In the genomic region with DNA sequence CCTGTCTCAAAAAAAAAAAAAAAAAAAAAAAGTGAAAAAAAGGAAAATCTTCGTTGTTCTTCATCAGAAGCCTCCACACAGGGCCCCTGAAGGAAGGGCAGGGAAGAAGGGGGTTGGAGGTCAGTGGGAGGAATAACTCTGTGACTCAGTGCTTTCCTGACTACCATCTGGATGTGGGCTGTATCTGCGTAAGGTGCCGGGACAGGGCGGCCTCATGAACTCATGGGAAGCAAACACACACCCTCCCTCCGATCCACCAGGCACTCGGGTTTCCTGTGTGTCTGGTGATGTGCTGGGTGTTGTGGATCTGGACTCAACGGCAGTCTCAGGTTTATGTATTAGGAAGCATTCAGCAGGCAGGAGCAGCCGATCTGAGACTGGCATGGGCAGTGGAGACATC, we compare ENCODE assay signal across 16 cellular contexts.
DNase-seq lines count a peak whose midpoint lies in the region; ATAC-seq and TF ChIP-seq lines count a peak whose summit lies in the region.
"Had no signal": no experiment of that assay in that cellular context is flagged by ENCODE, and none has a peak within 500 bp of the region (broad histone marks: within the 10 kb centered on the region; RNA-seq: fewer than 3 reads in every experiment).

No MANE protein-coding gene starts in this region.

- no peaks in the 10 kb centered on the region for H3K4me1 ChIP-seq in H9 (ENCODE audit: insufficient read depth, low read length)
- H3K4me1 ChIP-seq in smooth muscle cell (ENCODE audit: low read depth), result no peaks in the 10 kb centered on the region
- peaks cover 0 to 14% (median 0%) of the 10 kb centered on the region in 9 donors for H3K4me1 ChIP-seq in heart right ventricle

- H3K9me3 Mint-ChIP-seq in H9, result no peaks in the 10 kb centered on the region
- no peaks in the 10 kb centered on the region for H3K9me3 Mint-ChIP-seq in activated T-helper 1 cell treated with anti-CD3 and anti-CD28 coated beads, Interleukin-12 subunit alpha, Interleukin-12 subunit beta, Interleukin-2, Interleukin-4 antibody, amounts not matched to agents 30 ng/mL and 10 ng/mL and 1 ng/mL, durations not matched to agents 14 hours and 24 hours and 36 hours
- H3K9me3 Mint-ChIP-seq: CD4-positive, CD25-positive, alpha-beta regulatory T cell had no signal

- H2AFZ ChIP-seq in H9 (ENCODE audit: low read length), result no peak overlapping the region
- no peak overlapping the region for H2AFZ ChIP-seq in smooth muscle cell (ENCODE audit: low read depth)

- H3K9ac ChIP-seq in H9 (ENCODE audit: extremely low read depth, insufficient read length, low read length) (no peak overlapping the region), smooth muscle cell (ENCODE audit: low read depth) (no peak overlapping the region)

- no peak for ATAC-seq in heart right ventricle
- ATAC-seq: HCT116 had no signal

- no peak overlapping the region for H3T11ph ChIP-seq in H9 (ENCODE audit: low read length)

- H3K9me3 ChIP-seq in H9 (ENCODE audit: control insufficient read depth, low read depth, low read length) (no peaks in the 10 kb centered on the region), smooth muscle cell (replicated peaks; ENCODE audit: low read depth) (no peaks in the 10 kb centered on the region), heart right ventricle (no peaks in the 10 kb centered on the region)

- no peaks in the 10 kb centered on the region for H3K79me1 ChIP-seq in H9 (ENCODE audit: insufficient read depth, low read depth, low read length, poor library complexity, severe bottlenecking)

- H2BK20ac ChIP-seq in H9 (ENCODE audit: low read depth, low read length, poor library complexity, severe bottlenecking), result no peak overlapping the region

- no peaks in the 10 kb centered on the region for H3K36me3 Mint-ChIP-seq in H9 (ENCODE audit: insufficient read depth in 1 of 3, low read depth in 3 of 3)
- peaks cover 3% of the 10 kb centered on the region for H3K36me3 Mint-ChIP-seq in activated T-helper 1 cell treated with anti-CD3 and anti-CD28 coated beads, Interleukin-12 subunit alpha, Interleukin-12 subunit beta, Interleukin-2, Interleukin-4 antibody, amounts not matched to agents 30 ng/mL and 10 ng/mL and 1 ng/mL, durations not matched to agents 14 hours and 24 hours and 36 hours (ENCODE audit: low read depth)
- H3K36me3 Mint-ChIP-seq: CD4-positive, CD25-positive, alpha-beta regulatory T cell had no signal

- H3F3A ChIP-seq in smooth muscle cell (ENCODE audit: low read depth), result no peaks in the 10 kb centered on the region

- no peak overlapping the region for H3K4me2 ChIP-seq in H9 (ENCODE audit: insufficient read depth, insufficient read length, low read length)
- H3K4me2 ChIP-seq in smooth muscle cell, result no peak overlapping the region

- H3K36me3 ChIP-seq in smooth muscle cell (ENCODE audit: low read depth) (no peaks in the 10 kb centered on the region), heart right ventricle (no peaks in the 10 kb centered on the region)

- no peak overlapping the region for H2BK120ac ChIP-seq in H9 (ENCODE audit: low read depth, low read length, poor library complexity, severe bottlenecking)

- TF ChIP-seq CTCF in H9 (conservative IDR thresholded peaks at IDR 0.05) (no peak), smooth muscle cell (IDR thresholded peaks at IDR 0.05; ENCODE audit: borderline replicate concordance, insufficient read depth, poor library complexity, severe bottlenecking) (no peak), heart right ventricle (IDR thresholded peaks at IDR 0.05) (no peak)

- H3K79me2 ChIP-seq in H9 (ENCODE audit: insufficient read depth, low read length), result no peaks in the 10 kb centered on the region
- H3K79me2 ChIP-seq in smooth muscle cell (ENCODE audit: low read depth), result no peaks in the 10 kb centered on the region

- H4K20me1 ChIP-seq in H9 (ENCODE audit: control insufficient read depth, insufficient read depth, insufficient read length) (no peaks in the 10 kb centered on the region), smooth muscle cell (ENCODE audit: low read depth) (no peaks in the 10 kb centered on the region)

- H3K23me2 ChIP-seq in H9 (ENCODE audit: insufficient read length, low read depth, low read length, poor library complexity, severe bottlenecking), result no peaks in the 10 kb centered on the region

- no peak overlapping the region for H2BK15ac ChIP-seq in H9 (ENCODE audit: low read depth, low read length)

- H3K23ac ChIP-seq in H9 (ENCODE audit: insufficient read length, low read depth, low read length), result no peak overlapping the region

- H2BK5ac ChIP-seq in H9 (ENCODE audit: insufficient read length, low read length), result no peak overlapping the region

- no peak overlapping the region for H3K27ac ChIP-seq in H9 (ENCODE audit: insufficient read length, low read depth, low read length)
- peak overlapping the region; percentile 29 for H3K27ac ChIP-seq in smooth muscle cell (ENCODE audit: low read depth)
- H3K27ac ChIP-seq in heart right ventricle, result no peak overlapping the region

- no CpG with 5 or more reads among the region's 8 CpGs for WGBS in H9 (ENCODE audit: extremely low coverage, insufficient read length, low lambda C conversion rate)
- WGBS in smooth muscle cell (ENCODE audit: low lambda C conversion rate), result 54% methylated on average over 8 of the region's 8 CpGs
- WGBS in heart right ventricle, 2 donors, result 87 to 95% methylated on average over 8 of the region's 8 CpGs

- H3K4me1 Mint-ChIP-seq in H9, result no peaks in the 10 kb centered on the region
- H3K4me1 Mint-ChIP-seq in activated T-helper 1 cell treated with anti-CD3 and anti-CD28 coated beads, Interleukin-12 subunit alpha, Interleukin-12 subunit beta, Interleukin-2, Interleukin-4 antibody, amounts not matched to agents 30 ng/mL and 10 ng/mL and 1 ng/mL, durations not matched to agents 14 hours and 24 hours and 36 hours (ENCODE audit: low read depth), result peaks cover 59% of the 10 kb centered on the region

- no peak overlapping the region for H3K4ac ChIP-seq in H9 (ENCODE audit: low read depth, low read length)

- H3K27ac Mint-ChIP-seq in H9, result peak overlapping the region in 2 of 3 experiments; percentile 19 to 94; a peak in 1 of 7 replicates
- H3K27ac Mint-ChIP-seq in activated T-helper 1 cell treated with anti-CD3 and anti-CD28 coated beads, Interleukin-12 subunit alpha, Interleukin-12 subunit beta, Interleukin-2, Interleukin-4 antibody, amounts not matched to agents 30 ng/mL and 10 ng/mL and 1 ng/mL, durations not matched to agents 14 hours and 24 hours and 36 hours, result peak overlapping the region; percentile 86
- H3K27ac Mint-ChIP-seq: CD4-positive, CD25-positive, alpha-beta regulatory T cell had no signal

- no peak overlapping the region for H4K91ac ChIP-seq in H9 (ENCODE audit: insufficient read length, low read depth, low read length)

- H3K14ac ChIP-seq in H9 (ENCODE audit: insufficient read depth, low read length), result no peak overlapping the region

- H3K27me3 ChIP-seq in H9 (ENCODE audit: insufficient read depth, low read length), result no peaks in the 10 kb centered on the region
- H3K27me3 ChIP-seq in smooth muscle cell (ENCODE audit: low read depth), result no peaks in the 10 kb centered on the region
- no peaks in the 10 kb centered on the region for H3K27me3 ChIP-seq in heart right ventricle

- H3K27me3 Mint-ChIP-seq in H9 (ENCODE audit: low read depth), result peaks cover 11% of the 10 kb centered on the region
- no peaks in the 10 kb centered on the region for H3K27me3 Mint-ChIP-seq in activated T-helper 1 cell treated with anti-CD3 and anti-CD28 coated beads, Interleukin-12 subunit alpha, Interleukin-12 subunit beta, Interleukin-2, Interleukin-4 antibody, amounts not matched to agents 30 ng/mL and 10 ng/mL and 1 ng/mL, durations not matched to agents 14 hours and 24 hours and 36 hours (ENCODE audit: insufficient read depth)
- H3K27me3 Mint-ChIP-seq: CD4-positive, CD25-positive, alpha-beta regulatory T cell had no signal

- no peak overlapping the region for H2AK5ac ChIP-seq in H9 (ENCODE audit: insufficient read length, low read length)

- no peak overlapping the region for H4K8ac ChIP-seq in H9 (replicated peaks; ENCODE audit: insufficient read length, low read depth, low read length)

- intact Hi-C loops in activated T-helper 1 cell treated with anti-CD3 and anti-CD28 coated beads, Interleukin-12 subunit alpha, Interleukin-12 subunit beta, Interleukin-2, Interleukin-4 antibody, amounts not matched to agents 30 ng/mL and 10 ng/mL and 1 ng/mL, durations not matched to agents 14 hours and 24 hours and 36 hours (cut with micrococcal nuclease), result loop anchor here (5.0 kb wide), 4 partner anchors 46 to 1791 kb away; no protein-coding TSS in a partner anchor
- intact Hi-C loops in heart right ventricle (cut with DNase I), result loop anchor here in 1 of 10 donors (10.0 kb wide), 1 partner anchor 686 kb away; no protein-coding TSS in a partner anchor

- no peak overlapping the region for H3K18ac ChIP-seq in H9 (ENCODE audit: insufficient read length, low read depth, low read length)

- no peak overlapping the region for H4K5ac ChIP-seq in H9 (ENCODE audit: insufficient read length, low read depth, low read length)

- no peak overlapping the region for H2BK12ac ChIP-seq in H9 (ENCODE audit: insufficient read length, low read depth, low read length)

- peak; percentile 42 to 51 for DNase-seq in activated T-cell treated with anti-CD3 and anti-CD28 coated beads, Interleukin-2, amount 50 U/mL, for 48 hours
- no peak for DNase-seq in activated T-cell treated with anti-CD3 and anti-CD28 coated beads, Interleukin-2, amount 50 U/mL, for 1 hour
- DNase-seq in H9 (no peak), smooth muscle cell (lab: John Stamatoyannopoulos, UW; ENCODE audit: unreplicated experiment) (no peak), heart right ventricle (no peak), KG1 (lab: John Stamatoyannopoulos, UW) (no peak)
- no peak for DNase-seq in activated T-helper 1 cell treated with anti-CD3 and anti-CD28 coated beads, Interleukin-12 subunit alpha, Interleukin-12 subunit beta, Interleukin-2, Interleukin-4 antibody, amounts not matched to agents 30 ng/mL and 10 ng/mL and 1 ng/mL, durations not matched to agents 14 hours and 24 hours and 36 hours (ENCODE audit: low spot score)
- DNase-seq: ACHN, Calu3, NCI-H1436, NCI-H2081, NCI-H524 treated with DMSO at 0.1 percent for 48 hours, OCI-M1, RPMI8226 had no signal

- H3K4me3 Mint-ChIP-seq in H9, result no peak overlapping the region
- H3K4me3 Mint-ChIP-seq in activated T-helper 1 cell treated with anti-CD3 and anti-CD28 coated beads, Interleukin-12 subunit alpha, Interleukin-12 subunit beta, Interleukin-2, Interleukin-4 antibody, amounts not matched to agents 30 ng/mL and 10 ng/mL and 1 ng/mL, durations not matched to agents 14 hours and 24 hours and 36 hours, result no peak overlapping the region

- H3K4me3 ChIP-seq in smooth muscle cell, result no peak overlapping the region
- H3K4me3 ChIP-seq in heart right ventricle, result no peak overlapping the region

- no peak overlapping the region for H3K56ac ChIP-seq in H9 (ENCODE audit: insufficient read length, low read depth, low read length)

Comparison
In these comparisons a context has a peak if more than half of its experiments do, and no peak if none do; other contexts are left out.
1. DNase-seq: peak in activated T-cell treated with anti-CD3 and anti-CD28 coated beads, Interleukin-2, amount 50 U/mL, for 48 hours (2 of 2); none in activated T-cell treated with anti-CD3 and anti-CD28 coated beads, Interleukin-2, amount 50 U/mL, for 1 hour (single experiment), H9 (single experiment), activated T-helper 1 cell treated with anti-CD3 and anti-CD28 coated beads, Interleukin-12 subunit alpha, Interleukin-12 subunit beta, Interleukin-2, Interleukin-4 antibody, amounts not matched to agents 30 ng/mL and 10 ng/mL and 1 ng/mL, durations not matched to agents 14 hours and 24 hours and 36 hours (single experiment), smooth muscle cell (single experiment), heart right ventricle (0 of 2) and KG1 (single experiment).